Comparison of ENCODE assay signal across 8 cellular contexts in the genomic region with DNA sequence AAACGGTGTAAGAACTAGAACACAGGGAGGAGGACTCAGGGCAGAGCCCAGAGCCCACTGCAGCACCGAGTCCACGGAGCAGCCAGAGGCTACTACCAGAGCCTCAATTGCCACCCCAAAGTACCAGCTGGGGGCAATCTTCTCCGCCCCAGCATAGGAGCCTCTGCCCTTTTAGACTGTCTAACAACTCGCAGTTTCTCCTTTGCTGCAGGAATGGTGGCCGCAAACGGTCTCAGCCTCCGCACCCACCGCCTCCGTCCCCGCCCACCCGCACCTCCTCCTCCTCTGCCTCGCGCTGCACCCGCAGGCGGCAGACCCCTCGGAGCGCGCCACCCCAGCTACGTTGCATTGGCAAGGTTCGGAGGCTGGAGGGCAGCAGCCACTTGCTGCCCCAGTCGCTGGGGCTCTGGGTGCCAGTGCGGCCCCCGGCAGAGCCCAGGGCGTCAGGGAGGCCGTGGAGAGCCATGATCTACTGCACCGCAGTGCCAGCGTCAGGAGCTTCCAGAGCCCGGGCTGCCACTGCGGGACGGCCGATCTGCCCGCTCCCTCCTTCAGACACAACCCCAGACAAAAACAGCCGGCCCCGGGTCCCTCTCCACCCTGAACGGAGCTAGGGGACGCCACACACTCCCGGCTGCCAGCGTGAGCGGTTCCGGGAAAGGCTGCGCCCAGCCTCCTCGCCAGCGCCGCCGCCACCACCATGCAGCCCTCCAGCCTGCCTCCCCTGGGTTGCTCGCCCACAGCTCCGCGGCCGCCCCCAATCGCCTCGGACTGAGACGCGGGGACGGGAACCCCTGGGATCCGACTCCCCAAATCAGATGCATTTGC. TPM values are rescaled to one million over a fixed set of nuclear protein-coding genes. Genes with fewer than 3 reads are reported as not detected.
A peak's percentile ranks its signal among the peaks of the same experiment; 100 is the strongest.
DNase-seq lines count a peak whose midpoint lies in the region; ATAC-seq and TF ChIP-seq lines count a peak whose summit lies in the region.

No MANE protein-coding gene starts in this region.

- no peak overlapping the region for H3K4ac ChIP-seq in H9 (ENCODE audit: low read depth, low read length)

- H2BK12ac ChIP-seq in H9 (ENCODE audit: insufficient read length, low read depth, low read length): no peak overlapping the region

- no peaks in the 10 kb centered on the region for H3K36me3 ChIP-seq in right lobe of liver
- no peaks in the 10 kb centered on the region for H3K36me3 ChIP-seq in suprapubic skin

- H3K79me2 ChIP-seq in H9 (ENCODE audit: insufficient read depth, low read length): no peaks in the 10 kb centered on the region

- peaks cover 27 to 29% of the 10 kb centered on the region in 2 experiments for H3K4me1 Mint-ChIP-seq in H9

- WGBS in H9 (ENCODE audit: extremely low coverage, insufficient read length, low lambda C conversion rate): no CpG with 5 or more reads among the region's 56 CpGs
- 0% methylated on average over 6 of the region's 56 CpGs for WGBS in right lobe of liver (ENCODE audit: insufficient coverage, low coverage, low lambda C conversion rate, missing lambda C conversion rate)
- WGBS in suprapubic skin: 2% methylated on average over 21 of the region's 56 CpGs

- H3K23ac ChIP-seq in H9 (ENCODE audit: insufficient read length, low read depth, low read length): no peak overlapping the region

- H3K27me3 Mint-ChIP-seq in H9 (ENCODE audit: low read depth): peaks cover 76% of the 10 kb centered on the region

- H3K27ac ChIP-seq in H9 (ENCODE audit: insufficient read length, low read depth, low read length): no peak overlapping the region
- H3K27ac ChIP-seq in cingulate gyrus (ENCODE audit: low read depth, low read length): peak overlapping the region; percentile 31
- H3K27ac ChIP-seq in right lobe of liver: peak overlapping the region in 2 of 3 donors; percentile 16 to 23
- H3K27ac ChIP-seq in suprapubic skin: no peak overlapping the region

- TF ChIP-seq EP300 in suprapubic skin (IDR thresholded peaks at IDR 0.05): no peak

- H3K4me3 Mint-ChIP-seq in H9: peak overlapping the region; percentile 65 to 86

- H3K4me2 ChIP-seq in H9 (ENCODE audit: insufficient read depth, insufficient read length, low read length): peak overlapping the region; percentile 95

- H3K14ac ChIP-seq in H9 (ENCODE audit: insufficient read depth, low read length): 0 out of 2 replicates have a peak overlapping the region, but pooled peaks have one; percentile 46

- H3K9me3 ChIP-seq in H9 (ENCODE audit: control insufficient read depth, low read depth, low read length) (no peaks in the 10 kb centered on the region), right lobe of liver (no peaks in the 10 kb centered on the region), suprapubic skin (no peaks in the 10 kb centered on the region)

- H3K4me1 ChIP-seq in H9 (ENCODE audit: insufficient read depth, low read length) (peaks cover 4% of the 10 kb centered on the region), right lobe of liver (peaks cover 0 to 15% (median 0%) of the 10 kb centered on the region in 4 donors), suprapubic skin (peaks cover 36% of the 10 kb centered on the region)

- H4K8ac ChIP-seq in H9 (replicated peaks; ENCODE audit: insufficient read length, low read depth, low read length): no peak overlapping the region

- no peak overlapping the region for H3K27ac Mint-ChIP-seq in H9

- H3K79me1 ChIP-seq in H9 (ENCODE audit: insufficient read depth, low read depth, low read length, poor library complexity, severe bottlenecking): no peaks in the 10 kb centered on the region

- intact Hi-C loops in right lobe of liver (cut with DNase I): no loop called here

- H3K27me3 ChIP-seq in H9 (ENCODE audit: insufficient read depth, low read length): peaks cover 12% of the 10 kb centered on the region; the same call in 1 of the 2 replicates
- no peaks in the 10 kb centered on the region for H3K27me3 ChIP-seq in right lobe of liver
- H3K27me3 ChIP-seq in suprapubic skin: peaks cover 4% of the 10 kb centered on the region

- H3K56ac ChIP-seq in H9 (ENCODE audit: insufficient read length, low read depth, low read length): no peak overlapping the region

- no peaks in the 10 kb centered on the region for H4K20me1 ChIP-seq in H9 (ENCODE audit: control insufficient read depth, insufficient read depth, insufficient read length)

- H3K18ac ChIP-seq in H9 (ENCODE audit: insufficient read length, low read depth, low read length): no peak overlapping the region

- H3T11ph ChIP-seq in H9 (ENCODE audit: low read length): no peak overlapping the region

- TF ChIP-seq CTCF in H9 (conservative IDR thresholded peaks at IDR 0.05) (peak; percentile 26; the same call in 2 of the 3 replicates), right lobe of liver (IDR thresholded peaks at IDR 0.05) (peak in 3 of 4 donors; percentile 27 to 37 (median 36)), suprapubic skin (IDR thresholded peaks at IDR 0.05) (no peak)

- H3K23me2 ChIP-seq in H9 (ENCODE audit: insufficient read length, low read depth, low read length, poor library complexity, severe bottlenecking): peaks cover 26% of the 10 kb centered on the region

- no peak overlapping the region for H2BK20ac ChIP-seq in H9 (ENCODE audit: low read depth, low read length, poor library complexity, severe bottlenecking)

- no peak overlapping the region for H4K5ac ChIP-seq in H9 (ENCODE audit: insufficient read length, low read depth, low read length)

- no peaks in the 10 kb centered on the region for H3K36me3 Mint-ChIP-seq in H9 (ENCODE audit: insufficient read depth in 1 of 3, low read depth in 3 of 3)

- no peak overlapping the region for H4K91ac ChIP-seq in H9 (ENCODE audit: insufficient read length, low read depth, low read length)

- TF ChIP-seq POLR2A in right lobe of liver (IDR thresholded peaks at IDR 0.05) (no peak), suprapubic skin (IDR thresholded peaks at IDR 0.05) (no peak)

- no peak overlapping the region for H2BK5ac ChIP-seq in H9 (ENCODE audit: insufficient read length, low read length)

- in situ Hi-C loops in SK-MEL-5 (cut with HindIII; ENCODE audit: low pct_unique_long_range_greater_than_20kb, low sequenced_read_pairs): no loop called here

- peak overlapping the region; percentile 12 for H3K9ac ChIP-seq in H9 (ENCODE audit: extremely low read depth, insufficient read length, low read length)

- peak; percentile 55 to 73 (median 68) for ATAC-seq in right lobe of liver

- H3K4me3 ChIP-seq in right lobe of liver (peak overlapping the region; percentile 38 to 67 (median 60)), suprapubic skin (peak overlapping the region; percentile 58)

- H2BK120ac ChIP-seq in H9 (ENCODE audit: low read depth, low read length, poor library complexity, severe bottlenecking): no peak overlapping the region

- no peak overlapping the region for H2BK15ac ChIP-seq in H9 (ENCODE audit: low read depth, low read length)

- H3K9me3 Mint-ChIP-seq in H9: no peaks in the 10 kb centered on the region

- DNase-seq in DMS79 (lab: John Stamatoyannopoulos, UW): peak; percentile 40
- peak; percentile 50 for DNase-seq in H9
- peak; percentile 34 for DNase-seq in SK-MEL-5 (ENCODE audit: low read depth, low spot score)
- DNase-seq in right lobe of liver: peak; percentile 38 to 60 (median 48)
- peak in 1 of 2 donors; percentile 64 for DNase-seq in suprapubic skin (ENCODE audit: low spot score in 2 of 2)
- DNase-seq in NCI-H226: no peak
- DNase-seq in 8988T: no peak

- H2AFZ ChIP-seq in H9 (ENCODE audit: low read length): no peak overlapping the region

- H2AK5ac ChIP-seq in H9 (ENCODE audit: insufficient read length, low read length): no peak overlapping the region

RNA-seq across cellular contexts. Expression of a gene that starts 1.8 kb away (rescaled TPM):
- 0.22 TPM in 2 replicates for total RNA-seq in H9 (2021)
- total RNA-seq in SK-MEL-5 (2014; rRNA removed; shearing (Covaris generic)): 16.5 and 17.9 TPM in 2 replicates
- polyA plus RNA-seq in SK-MEL-5 (2015; cell fraction: cytosol; rRNA removed): 3.1 and 5.7 TPM in 2 replicates
- polyA plus RNA-seq in SK-MEL-5 (2015; cell fraction: nucleus; rRNA removed): 1.2 and 5.8 TPM in 2 replicates
- 1 to 10 TPM in 4 of 6 experiments, under 1 TPM in 2; 0.42 to 6.3 (median 1.2) TPM for total RNA-seq in right lobe of liver
- 1 to 10 TPM in 1 of 4 donors, under 1 TPM in 3; 0.08 to 1.4 (median 0.22) TPM for total RNA-seq in suprapubic skin

Comparison
In these comparisons a context has a peak if more than half of its experiments do, and no peak if none do; other contexts are left out.
1. DNase-seq: peak in DMS79 (single experiment), H9 (single experiment), SK-MEL-5 (single experiment) and right lobe of liver (3 of 3); none in NCI-H226 (single experiment) and 8988T (single experiment).
2. H3K27ac ChIP-seq: peak in cingulate gyrus (single experiment) and right lobe of liver (2 of 3); none in H9 (single experiment) and suprapubic skin (single experiment).
3. CTCF ChIP-seq: peak in H9 (single experiment) and right lobe of liver (3 of 4); none in suprapubic skin (0 of 2).